ENCODE assay signal across 1 cellular context in the genomic region with DNA sequence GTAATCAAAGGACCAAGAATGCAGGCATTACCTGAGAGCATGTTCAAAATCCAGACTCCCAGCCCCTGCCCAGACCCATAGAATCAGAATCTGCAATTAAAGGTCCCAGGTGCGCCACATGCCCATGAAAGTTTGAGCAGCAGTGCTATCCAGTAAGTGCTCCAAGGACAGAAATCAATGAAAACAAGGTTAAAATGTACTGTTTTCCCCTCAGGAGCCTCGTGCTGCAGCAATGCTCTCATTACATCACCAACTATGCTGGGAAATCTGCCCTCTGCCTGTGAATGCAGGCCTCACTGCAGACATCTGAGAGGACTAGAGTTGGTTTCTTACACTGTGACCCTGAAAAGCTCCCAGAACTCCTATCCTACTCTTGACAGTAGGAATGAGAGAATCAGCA.
TF ChIP-seq lines count a peak whose summit lies in the region.

No MANE protein-coding gene starts in this region.

TF ChIP-seq in H1, 55 proteins besides CTCF, POLR2A, EP300 and RAD21:
- TF ChIP-seq EZH2 (IDR thresholded peaks at IDR 0.05; ENCODE audit: low read depth, low read length, severe bottlenecking), result no peak
- no peak for TF ChIP-seq ASH2L (IDR thresholded peaks at IDR 0.05; ENCODE audit: low read length)
- TF ChIP-seq CHD2 (IDR thresholded peaks at IDR 0.05; ENCODE audit: low read length), result no peak
- TF ChIP-seq, protein P1, sequence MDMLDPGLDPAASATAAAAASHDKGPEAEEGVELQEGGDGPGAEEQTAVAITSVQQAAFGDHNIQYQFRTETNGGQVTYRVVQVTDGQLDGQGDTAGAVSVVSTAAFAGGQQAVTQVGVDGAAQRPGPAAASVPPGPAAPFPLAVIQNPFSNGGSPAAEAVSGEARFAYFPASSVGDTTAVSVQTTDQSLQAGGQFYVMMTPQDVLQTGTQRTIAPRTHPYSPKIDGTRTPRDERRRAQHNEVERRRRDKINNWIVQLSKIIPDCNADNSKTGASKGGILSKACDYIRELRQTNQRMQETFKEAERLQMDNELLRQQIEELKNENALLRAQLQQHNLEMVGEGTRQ (IDR thresholded peaks at IDR 0.05; ENCODE audit: low read length), result no peak
- TF ChIP-seq NRF1 (IDR thresholded peaks at IDR 0.05; ENCODE audit: low read depth, low read length), result no peak
- no peak for TF ChIP-seq GABPA (IDR thresholded peaks at IDR 0.05; ENCODE audit: borderline replicate concordance, insufficient read depth, low read length)
